Comparison of ENCODE assay signal across 11 cellular contexts in the genomic region with DNA sequence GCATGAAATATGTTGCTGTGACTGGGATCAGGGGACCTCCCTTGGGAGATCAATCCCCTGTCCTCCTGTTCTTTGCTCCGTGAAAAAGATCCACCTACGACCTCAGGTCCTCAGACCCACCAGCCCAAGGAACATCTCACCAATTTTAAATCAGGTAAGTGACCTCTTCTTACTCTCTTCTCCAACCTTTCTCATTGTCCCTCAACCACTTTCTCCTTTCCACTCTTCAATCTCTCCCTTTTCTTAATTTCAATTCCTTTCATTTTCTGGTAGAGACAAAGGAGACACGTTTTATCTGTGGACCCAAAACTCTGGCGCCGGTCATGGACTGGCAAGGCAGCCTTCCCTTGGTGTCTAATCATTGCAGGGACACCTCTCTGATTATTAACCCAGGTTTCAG. TPM values are rescaled to one million over a fixed set of nuclear protein-coding genes. Genes with fewer than 3 reads are reported as not detected.
"Had no signal": no experiment of that assay in that cellular context is flagged by ENCODE, and none has a peak within 500 bp of the region (broad histone marks: within the 10 kb centered on the region; RNA-seq: fewer than 3 reads in every experiment).

No MANE protein-coding gene starts in this region.

RNA-seq across cellular contexts. Expression of a gene that starts 21.1 kb away (rescaled TPM):
- total RNA-seq: activated CD4-positive, alpha-beta memory T cell treated with anti-CD3 and anti-CD28 coated beads for 36 hours; activated CD4-positive, alpha-beta memory T cell treated with anti-CD3 and anti-CD28 coated beads, Interleukin-2, amount 10 ng/mL, durations not matched to agents 7 days and 5 days; activated CD4-positive, alpha-beta T cell treated with anti-CD3 and anti-CD28 coated beads for 36 hours; activated CD4-positive, alpha-beta T cell treated with anti-CD3 and anti-CD28 coated beads, Interleukin-2, amount 10 ng/mL, durations not matched to agents 24 days and 14 days; activated CD4-positive, alpha-beta T cell treated with anti-CD3 and anti-CD28 coated beads, Interleukin-2, amount 10 ng/mL, durations not matched to agents 7 days and 5 days; activated CD8-positive, alpha-beta memory T cell treated with anti-CD3 and anti-CD28 coated beads for 36 hours; activated CD8-positive, alpha-beta memory T cell treated with anti-CD3 and anti-CD28 coated beads, Interleukin-2, amount 10 ng/mL, durations not matched to agents 7 days and 5 days; activated CD8-positive, alpha-beta T cell treated with anti-CD3 and anti-CD28 coated beads for 36 hours; activated CD8-positive, alpha-beta T cell treated with anti-CD3 and anti-CD28 coated beads, Interleukin-2, amount 10 ng/mL, durations not matched to agents 7 days and 5 days; T-helper 17 cell; T-helper 2 cell treated with Interferon-gamma antibody and Interleukin-4, amounts not matched to agents 100 ng/mL and 5 ng/mL, for 36 hours had no signal
